12 cellular contexts compared by ENCODE assay signal in the genomic region with DNA sequence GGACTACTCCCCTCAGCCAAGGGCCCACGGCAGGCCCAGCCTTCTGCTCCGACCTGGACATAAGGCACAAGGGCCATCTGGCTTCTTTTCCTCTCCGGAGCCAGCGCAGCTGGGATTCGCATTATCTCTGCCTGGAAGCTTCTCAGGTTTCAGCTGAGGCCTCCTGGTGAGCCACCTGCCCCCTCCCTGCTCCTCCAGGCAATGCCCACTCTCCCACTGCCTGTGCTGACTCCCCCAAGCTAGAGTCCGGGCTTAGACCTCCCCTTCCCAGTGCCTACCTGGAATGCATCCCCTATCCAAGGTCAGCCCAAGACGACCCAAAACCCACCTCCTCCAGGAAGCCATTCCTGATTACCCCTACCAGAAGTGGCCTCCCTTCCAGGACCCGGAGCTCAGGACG.
A peak's percentile ranks its signal among the peaks of the same experiment; 100 is the strongest.
DNase-seq lines count a peak whose midpoint lies in the region; ATAC-seq and TF ChIP-seq lines count a peak whose summit lies in the region.
"Had no signal": no experiment of that assay in that cellular context is flagged by ENCODE, and none has a peak within 500 bp of the region (broad histone marks: within the 10 kb centered on the region; RNA-seq: fewer than 3 reads in every experiment).

No MANE protein-coding gene starts in this region.

- H3K4me3 Mint-ChIP-seq in nephron: no peak overlapping the region
- H3K4me3 Mint-ChIP-seq in activated CD4-positive, alpha-beta T cell treated with anti-CD3 and anti-CD28 coated beads, Interleukin-2, amount 10 ng/mL, durations not matched to agents 24 days and 14 days: no peak overlapping the region
- no peak overlapping the region for H3K4me3 Mint-ChIP-seq in activated T-helper 1 cell treated with anti-CD3 and anti-CD28 coated beads, Interleukin-12 subunit alpha, Interleukin-12 subunit beta, Interleukin-2, Interleukin-4 antibody, amounts not matched to agents 30 ng/mL and 10 ng/mL and 1 ng/mL, durations not matched to agents 14 hours and 24 hours and 36 hours

- no peak overlapping the region for H3K4me3 ChIP-seq in H7 (ENCODE audit: insufficient read depth, low read depth, low read length)
- H3K4me3 ChIP-seq: heart left ventricle, skin epidermis had no signal

- H3K36me3 Mint-ChIP-seq in nephron (ENCODE audit: low read depth): peaks cover 5% of the 10 kb centered on the region
- peaks cover 53% of the 10 kb centered on the region for H3K36me3 Mint-ChIP-seq in activated CD4-positive, alpha-beta T cell treated with anti-CD3 and anti-CD28 coated beads, Interleukin-2, amount 10 ng/mL, durations not matched to agents 24 days and 14 days (ENCODE audit: low read depth)
- H3K36me3 Mint-ChIP-seq in activated T-helper 1 cell treated with anti-CD3 and anti-CD28 coated beads, Interleukin-12 subunit alpha, Interleukin-12 subunit beta, Interleukin-2, Interleukin-4 antibody, amounts not matched to agents 30 ng/mL and 10 ng/mL and 1 ng/mL, durations not matched to agents 14 hours and 24 hours and 36 hours (ENCODE audit: low read depth): peaks cover 41% of the 10 kb centered on the region

- H3K27me3 ChIP-seq in H7 (ENCODE audit: control insufficient read depth, insufficient read depth, low read length): no peaks in the 10 kb centered on the region
- H3K27me3 ChIP-seq: heart left ventricle had no signal

- H3K4me1 Mint-ChIP-seq in nephron: peaks cover 53% of the 10 kb centered on the region
- H3K4me1 Mint-ChIP-seq in activated CD4-positive, alpha-beta T cell treated with anti-CD3 and anti-CD28 coated beads, Interleukin-2, amount 10 ng/mL, durations not matched to agents 24 days and 14 days: no peaks in the 10 kb centered on the region
- no peaks in the 10 kb centered on the region for H3K4me1 Mint-ChIP-seq in activated T-helper 1 cell treated with anti-CD3 and anti-CD28 coated beads, Interleukin-12 subunit alpha, Interleukin-12 subunit beta, Interleukin-2, Interleukin-4 antibody, amounts not matched to agents 30 ng/mL and 10 ng/mL and 1 ng/mL, durations not matched to agents 14 hours and 24 hours and 36 hours (ENCODE audit: low read depth)

- DNase-seq in H7: peak; percentile 85
- peak; percentile 78 to 85 for DNase-seq in NCI-H2081 (lab: John Stamatoyannopoulos, UW)
- DNase-seq in activated CD4-positive, alpha-beta T cell treated with anti-CD3 and anti-CD28 coated beads, Interleukin-2, amount 10 ng/mL, durations not matched to agents 24 days and 14 days: no peak
- no peak for DNase-seq in activated T-helper 1 cell treated with anti-CD3 and anti-CD28 coated beads, Interleukin-12 subunit alpha, Interleukin-12 subunit beta, Interleukin-2, Interleukin-4 antibody, amounts not matched to agents 30 ng/mL and 10 ng/mL and 1 ng/mL, durations not matched to agents 14 hours and 24 hours and 36 hours (ENCODE audit: low spot score)
- DNase-seq: activated naive CD4-positive, alpha-beta T cell; GDM1; NCI-H226 had no signal

- H3K27ac Mint-ChIP-seq in nephron: peak overlapping the region in 2 of 3 experiments; percentile 73 to 78
- H3K27ac Mint-ChIP-seq in activated CD4-positive, alpha-beta T cell treated with anti-CD3 and anti-CD28 coated beads, Interleukin-2, amount 10 ng/mL, durations not matched to agents 24 days and 14 days: no peak overlapping the region
- H3K27ac Mint-ChIP-seq in activated T-helper 1 cell treated with anti-CD3 and anti-CD28 coated beads, Interleukin-12 subunit alpha, Interleukin-12 subunit beta, Interleukin-2, Interleukin-4 antibody, amounts not matched to agents 30 ng/mL and 10 ng/mL and 1 ng/mL, durations not matched to agents 14 hours and 24 hours and 36 hours: no peak overlapping the region

- H3K27me3 Mint-ChIP-seq in nephron (ENCODE audit: low read depth): no peaks in the 10 kb centered on the region
- H3K27me3 Mint-ChIP-seq in activated CD4-positive, alpha-beta T cell treated with anti-CD3 and anti-CD28 coated beads, Interleukin-2, amount 10 ng/mL, durations not matched to agents 24 days and 14 days: no peaks in the 10 kb centered on the region
- no peaks in the 10 kb centered on the region for H3K27me3 Mint-ChIP-seq in activated T-helper 1 cell treated with anti-CD3 and anti-CD28 coated beads, Interleukin-12 subunit alpha, Interleukin-12 subunit beta, Interleukin-2, Interleukin-4 antibody, amounts not matched to agents 30 ng/mL and 10 ng/mL and 1 ng/mL, durations not matched to agents 14 hours and 24 hours and 36 hours (ENCODE audit: insufficient read depth)

- peak; percentile 88 for ATAC-seq in SK-N-SH treated with all-trans-retinoic acid at 6 μM for 48 hours
- ATAC-seq in HG03097 (IDR thresholded peaks at IDR 0.05; ENCODE audit: low FRiP score, unreplicated experiment): no peak

- no peaks in the 10 kb centered on the region for H3K36me3 ChIP-seq in H7 (replicated peaks; ENCODE audit: control insufficient read depth, insufficient read depth, low read length)

- intact Hi-C loops in activated CD4-positive, alpha-beta T cell treated with anti-CD3 and anti-CD28 coated beads, Interleukin-2, amount 10 ng/mL, durations not matched to agents 24 days and 14 days (cut with micrococcal nuclease): no loop called here
- intact Hi-C loops in activated T-helper 1 cell treated with anti-CD3 and anti-CD28 coated beads, Interleukin-12 subunit alpha, Interleukin-12 subunit beta, Interleukin-2, Interleukin-4 antibody, amounts not matched to agents 30 ng/mL and 10 ng/mL and 1 ng/mL, durations not matched to agents 14 hours and 24 hours and 36 hours (cut with micrococcal nuclease): no loop called here

- TF ChIP-seq CTCF in nephron (IDR thresholded peaks at IDR 0.05; ENCODE audit: unreplicated experiment in 3 of 3): no peak

- H3K9me3 Mint-ChIP-seq in nephron: no peaks in the 10 kb centered on the region
- no peaks in the 10 kb centered on the region for H3K9me3 Mint-ChIP-seq in activated CD4-positive, alpha-beta T cell treated with anti-CD3 and anti-CD28 coated beads, Interleukin-2, amount 10 ng/mL, durations not matched to agents 24 days and 14 days
- H3K9me3 Mint-ChIP-seq in activated T-helper 1 cell treated with anti-CD3 and anti-CD28 coated beads, Interleukin-12 subunit alpha, Interleukin-12 subunit beta, Interleukin-2, Interleukin-4 antibody, amounts not matched to agents 30 ng/mL and 10 ng/mL and 1 ng/mL, durations not matched to agents 14 hours and 24 hours and 36 hours: no peaks in the 10 kb centered on the region

TF ChIP-seq in SK-N-SH treated with all-trans-retinoic acid at 6 μM for 48 hours, 23 proteins besides CTCF, POLR2A, EP300 and RAD21:
- peak; percentile 57; the same call in 1 of the 2 replicates for TF ChIP-seq TSHZ2 (CRISPR knock-in tag; IDR thresholded peaks at IDR 0.05)
- TF ChIP-seq TCF4 (CRISPR knock-in tag; IDR thresholded peaks at IDR 0.05; ENCODE audit: borderline replicate concordance): peak; percentile 82
- no peak for TF ChIP-seq POU6F1 (CRISPR knock-in tag; IDR thresholded peaks at IDR 0.05; ENCODE audit: borderline replicate concordance, low read depth)
- TF ChIP-seq ZNF8 (CRISPR knock-in tag; IDR thresholded peaks at IDR 0.05): no peak
- peak; percentile 39; the same call in 1 of the 2 replicates for TF ChIP-seq ISL1 (CRISPR knock-in tag; IDR thresholded peaks at IDR 0.05)

Comparison
In these comparisons a context has a peak if more than half of its experiments do, and no peak if none do; other contexts are left out.
1. DNase-seq: peak in H7 (single experiment) and NCI-H2081 (2 of 2); none in activated CD4-positive, alpha-beta T cell treated with anti-CD3 and anti-CD28 coated beads, Interleukin-2, amount 10 ng/mL, durations not matched to agents 24 days and 14 days (single experiment) and activated T-helper 1 cell treated with anti-CD3 and anti-CD28 coated beads, Interleukin-12 subunit alpha, Interleukin-12 subunit beta, Interleukin-2, Interleukin-4 antibody, amounts not matched to agents 30 ng/mL and 10 ng/mL and 1 ng/mL, durations not matched to agents 14 hours and 24 hours and 36 hours (single experiment).
2. H3K27ac Mint-ChIP-seq: peak in nephron (2 of 3); none in activated CD4-positive, alpha-beta T cell treated with anti-CD3 and anti-CD28 coated beads, Interleukin-2, amount 10 ng/mL, durations not matched to agents 24 days and 14 days (single experiment) and activated T-helper 1 cell treated with anti-CD3 and anti-CD28 coated beads, Interleukin-12 subunit alpha, Interleukin-12 subunit beta, Interleukin-2, Interleukin-4 antibody, amounts not matched to agents 30 ng/mL and 10 ng/mL and 1 ng/mL, durations not matched to agents 14 hours and 24 hours and 36 hours (single experiment).